ENCODE assay signal across 19 cellular contexts in the genomic region with DNA sequence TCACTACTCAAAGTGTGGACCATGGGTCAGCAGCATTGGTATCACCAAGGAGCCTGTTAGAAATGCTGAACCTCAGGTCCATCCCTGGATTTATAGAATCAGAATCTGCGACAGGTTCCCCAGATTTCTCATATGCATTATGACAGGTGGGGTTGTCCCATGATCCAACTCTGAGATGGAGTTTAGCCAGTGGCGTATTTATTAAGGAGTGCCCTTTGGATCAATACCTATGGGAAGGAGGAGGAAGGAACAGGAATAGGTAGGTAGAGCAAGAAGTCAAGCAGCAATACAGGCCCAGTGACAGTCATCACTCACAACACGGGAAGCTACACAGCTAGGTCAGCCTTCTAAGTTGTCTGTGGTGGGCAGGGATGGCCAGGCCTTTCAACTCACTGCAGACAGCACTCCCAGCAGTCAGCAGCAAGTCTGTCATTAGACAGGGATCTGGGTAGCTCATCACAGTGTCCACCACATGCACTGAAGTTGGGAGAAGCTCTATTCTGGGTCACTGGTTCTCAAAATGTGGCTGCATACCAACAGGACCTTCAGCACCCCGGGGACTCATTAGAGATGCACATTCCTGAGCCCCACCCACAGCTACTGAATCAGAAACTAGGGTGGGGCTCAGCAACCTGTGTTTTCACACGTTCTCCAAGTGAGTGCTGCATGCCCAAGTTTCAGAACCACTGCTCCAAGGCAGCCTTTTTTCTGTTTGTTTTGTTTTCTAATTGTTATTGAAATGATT.
DNase-seq lines count a peak whose midpoint lies in the region; ATAC-seq and TF ChIP-seq lines count a peak whose summit lies in the region.
"Had no signal": no experiment of that assay in that cellular context is flagged by ENCODE, and none has a peak within 500 bp of the region (broad histone marks: within the 10 kb centered on the region; RNA-seq: fewer than 3 reads in every experiment).

No MANE protein-coding gene starts in this region.

- H3K27me3 ChIP-seq in RWPE2 (ENCODE audit: insufficient read depth, poor library complexity, severe bottlenecking) (peaks cover 31% of the 10 kb centered on the region), foreskin keratinocyte (peaks cover 50% of the 10 kb centered on the region)
- H3K27me3 ChIP-seq: testis had no signal

- TF ChIP-seq CTCF in GM12865 (IDR thresholded peaks at IDR 0.05; ENCODE audit: insufficient read depth, low read depth, low read length, missing control alignments) (no peak), RWPE2 (IDR thresholded peaks at IDR 0.05; ENCODE audit: poor library complexity, severe bottlenecking) (no peak), foreskin keratinocyte (conservative IDR thresholded peaks at IDR 0.05) (no peak)

- no peaks in the 10 kb centered on the region for H3K36me3 ChIP-seq in RWPE2 (ENCODE audit: low read depth)

- peak overlapping the region; percentile 22 for H3K27ac ChIP-seq in RWPE2 (ENCODE audit: poor library complexity, severe bottlenecking)
- H3K27ac ChIP-seq in foreskin keratinocyte: no peak overlapping the region
- H3K27ac ChIP-seq: testis had no signal

- ATAC-seq in RWPE2 (ENCODE audit: low read depth) (peak; percentile 50), foreskin keratinocyte (peak; percentile 68), GM19035 (IDR thresholded peaks at IDR 0.05; ENCODE audit: unreplicated experiment) (no peak)
- ATAC-seq: activated CD8-positive, alpha-beta T cell treated with anti-CD3 and anti-CD28 coated beads, Interleukin-2, amount 10 ng/mL, durations not matched to agents 7 days and 5 days had no signal

- no peak overlapping the region for H3K4me3 ChIP-seq in GM12865 (ENCODE audit: low read depth, low read length)
- H3K4me3 ChIP-seq in RWPE2 (ENCODE audit: severe bottlenecking): no peak overlapping the region
- H3K4me3 ChIP-seq: testis had no signal

- H3K4me1 ChIP-seq in RWPE2 (ENCODE audit: insufficient read depth, poor library complexity, severe bottlenecking) (peaks cover 11% of the 10 kb centered on the region), foreskin keratinocyte (peaks cover 16% of the 10 kb centered on the region)
- H3K4me1 ChIP-seq: testis had no signal

- peaks cover 2% of the 10 kb centered on the region for H3K9me3 ChIP-seq in RWPE2 (ENCODE audit: severe bottlenecking)
- H3K9me3 ChIP-seq: testis had no signal

- DNase-seq in GM12865 (ENCODE audit: low read depth): peak; percentile 28
- no peak for DNase-seq in RWPE2 (ENCODE audit: low spot score)
- DNase-seq in foreskin keratinocyte: peak; percentile 77 to 86
- DNase-seq in renal cortical epithelial cell (ENCODE audit: low read depth): peak; percentile 78
- no peak for DNase-seq in activated CD4-positive, alpha-beta T cell treated with anti-CD3 and anti-CD28 coated beads, Interleukin-2, amount 50 U/mL, for 4 hours
- no peak for DNase-seq in stimulated activated CD4-positive, alpha-beta T cell treated with anti-CD3 and anti-CD28 coated beads, Interleukin-1b, Interleukin-23, amount 100 ng/mL, for 48 hours
- DNase-seq in NOMO-1 treated with DMSO at 0.1 percent for 48 hours (lab: John Stamatoyannopoulos, UW; ENCODE audit: unreplicated experiment): no peak
- DNase-seq: activated CD4-positive, CD25-positive, alpha-beta regulatory T cell; activated CD8-positive, alpha-beta T cell treated with anti-CD3 and anti-CD28 coated beads, Interleukin-2, amount 10 ng/mL, durations not matched to agents 7 days and 5 days; activated naive CD4-positive, alpha-beta T cell treated with anti-CD3 and anti-CD28 coated beads, Interleukin-2, amount 50 U/mL, for 16 hours; activated T-cell treated with anti-CD3 and anti-CD28 coated beads, Interleukin-2, amount 50 U/mL, for 24 hours; aorta; CD4-positive, alpha-beta T cell; GOT3; Kasumi-1; mesenchymal stem cell; nephron progenitor cell; testis had no signal

Comparison
In these comparisons a context has a peak if more than half of its experiments do, and no peak if none do; other contexts are left out.
1. DNase-seq: peak in GM12865 (single experiment), foreskin keratinocyte (2 of 2) and renal cortical epithelial cell (single experiment); none in RWPE2 (single experiment), activated CD4-positive, alpha-beta T cell treated with anti-CD3 and anti-CD28 coated beads, Interleukin-2, amount 50 U/mL, for 4 hours (0 of 2), stimulated activated CD4-positive, alpha-beta T cell treated with anti-CD3 and anti-CD28 coated beads, Interleukin-1b, Interleukin-23, amount 100 ng/mL, for 48 hours (single experiment) and NOMO-1 treated with DMSO at 0.1 percent for 48 hours (single experiment).